ENCODE assay signal across 9 cellular contexts in genomic region chr5:10825897-10826644, GRCh38.
DNase-seq lines count a peak whose midpoint lies in the region; ATAC-seq and TF ChIP-seq lines count a peak whose summit lies in the region.
"Had no signal": no experiment of that assay in that cellular context is flagged by ENCODE, and none has a peak within 500 bp of the region (broad histone marks: within the 10 kb centered on the region; RNA-seq: fewer than 3 reads in every experiment).

No MANE protein-coding gene starts in this region.

- peak; percentile 36 for TF ChIP-seq CTCF in GM06990 (IDR thresholded peaks at IDR 0.05; ENCODE audit: insufficient read depth, low read length, poor library complexity, severe bottlenecking)
- no peak for TF ChIP-seq CTCF in activated B cell treated with CpG ODN at 0.5 μM for 24 hours (IDR thresholded peaks at IDR 0.05)
- TF ChIP-seq CTCF in nephron progenitor cell (IDR thresholded peaks at IDR 0.05) = no peak

- peaks cover 2% of the 10 kb centered on the region for H3K27me3 Mint-ChIP-seq in activated B cell treated with CpG ODN at 0.5 μM for 24 hours
- peaks cover 3% of the 10 kb centered on the region for H3K27me3 Mint-ChIP-seq in nephron progenitor cell (ENCODE audit: low read depth, poor library complexity)

- no peaks in the 10 kb centered on the region for H3K27me3 ChIP-seq in GM06990 (replicated peaks; ENCODE audit: control insufficient read depth, insufficient read depth, low read length)

- peak overlapping the region; percentile 28 for H3K27ac Mint-ChIP-seq in activated B cell treated with CpG ODN at 0.5 μM for 24 hours
- H3K27ac Mint-ChIP-seq in stimulated activated effector memory CD8-positive, alpha-beta T cell treated with anti-CD3 and anti-CD28 coated beads, Interleukin-12 subunit alpha, Interleukin-12 subunit beta, amount 100 ng/mL, for 72 hours = no peak overlapping the region
- H3K27ac Mint-ChIP-seq in nephron progenitor cell = no peak overlapping the region

- no peaks in the 10 kb centered on the region for H3K36me3 ChIP-seq in GM06990 (ENCODE audit: control insufficient read depth, insufficient read depth, low read length)

- H3K9me3 Mint-ChIP-seq in activated B cell treated with CpG ODN at 0.5 μM for 24 hours (no peaks in the 10 kb centered on the region), nephron progenitor cell (no peaks in the 10 kb centered on the region)
- no peaks in the 10 kb centered on the region for H3K9me3 Mint-ChIP-seq in stimulated activated effector memory CD8-positive, alpha-beta T cell treated with anti-CD3 and anti-CD28 coated beads, Interleukin-12 subunit alpha, Interleukin-12 subunit beta, amount 100 ng/mL, for 72 hours

- intact Hi-C loops in activated B cell treated with CpG ODN at 0.5 μM for 24 hours (cut with micrococcal nuclease) = no loop called here

- POLR2A ChIA-PET in activated B cell treated with CpG ODN at 0.5 μM for 24 hours (lab: Charles Lee) = no interaction called here

- H3K4me1 Mint-ChIP-seq in activated B cell treated with CpG ODN at 0.5 μM for 24 hours = peaks cover 22% of the 10 kb centered on the region
- H3K4me1 Mint-ChIP-seq in stimulated activated effector memory CD8-positive, alpha-beta T cell treated with anti-CD3 and anti-CD28 coated beads, Interleukin-12 subunit alpha, Interleukin-12 subunit beta, amount 100 ng/mL, for 72 hours = no peaks in the 10 kb centered on the region
- no peaks in the 10 kb centered on the region for H3K4me1 Mint-ChIP-seq in nephron progenitor cell

- H3K4me3 ChIP-seq in GM06990 (replicated peaks; ENCODE audit: low read depth, low read length) = no peak overlapping the region

- ATAC-seq in GM19452 (IDR thresholded peaks at IDR 0.05; ENCODE audit: unreplicated experiment) = peak; percentile 70
- ATAC-seq in HG03342 (IDR thresholded peaks at IDR 0.05; ENCODE audit: unreplicated experiment) = peak; percentile 77
- ATAC-seq in activated B cell treated with CpG ODN at 0.5 μM for 24 hours (ENCODE audit: low read depth) = peak; percentile 49
- no peak for ATAC-seq in stimulated activated effector memory CD8-positive, alpha-beta T cell treated with anti-CD3 and anti-CD28 coated beads, Interleukin-12 subunit alpha, Interleukin-12 subunit beta, amount 100 ng/mL, for 72 hours

- H3K4me3 Mint-ChIP-seq in activated B cell treated with CpG ODN at 0.5 μM for 24 hours (peak overlapping the region; percentile 5), nephron progenitor cell (no peak overlapping the region)
- H3K4me3 Mint-ChIP-seq in stimulated activated effector memory CD8-positive, alpha-beta T cell treated with anti-CD3 and anti-CD28 coated beads, Interleukin-12 subunit alpha, Interleukin-12 subunit beta, amount 100 ng/mL, for 72 hours = no peak overlapping the region

- H3K36me3 Mint-ChIP-seq in activated B cell treated with CpG ODN at 0.5 μM for 24 hours (ENCODE audit: low read depth) = no peaks in the 10 kb centered on the region
- H3K36me3 Mint-ChIP-seq in stimulated activated effector memory CD8-positive, alpha-beta T cell treated with anti-CD3 and anti-CD28 coated beads, Interleukin-12 subunit alpha, Interleukin-12 subunit beta, amount 100 ng/mL, for 72 hours = no peaks in the 10 kb centered on the region
- no peaks in the 10 kb centered on the region for H3K36me3 Mint-ChIP-seq in nephron progenitor cell (ENCODE audit: low read depth)

- DNase-seq in GM06990 (ENCODE audit: extremely low read depth, insufficient read length) = no peak
- no peak for DNase-seq in activated B cell treated with CpG ODN at 0.5 μM for 24 hours
- DNase-seq in DMS153 treated with DMSO at 0.1 percent for 48 hours (lab: John Stamatoyannopoulos, UW; ENCODE audit: unreplicated experiment) = no peak
- DNase-seq in stimulated activated effector memory CD8-positive, alpha-beta T cell treated with anti-CD3 and anti-CD28 coated beads, Interleukin-12 subunit alpha, Interleukin-12 subunit beta, amount 100 ng/mL, for 72 hours (ENCODE audit: low spot score in 2 of 2) = no peak
- no peak for DNase-seq in nephron progenitor cell
- no peak for DNase-seq in activated CD4-positive, alpha-beta T cell treated with anti-CD3 and anti-CD28 coated beads for 1 hour
- DNase-seq: activated CD4-positive, alpha-beta T cell treated with anti-CD3 and anti-CD28 coated beads, Interleukin-2, amount 50 U/mL, for 48 hours had no signal

- CTCF ChIA-PET in activated B cell treated with CpG ODN at 0.5 μM for 24 hours (lab: Charles Lee) = no interaction called here
